In the genomic region with DNA sequence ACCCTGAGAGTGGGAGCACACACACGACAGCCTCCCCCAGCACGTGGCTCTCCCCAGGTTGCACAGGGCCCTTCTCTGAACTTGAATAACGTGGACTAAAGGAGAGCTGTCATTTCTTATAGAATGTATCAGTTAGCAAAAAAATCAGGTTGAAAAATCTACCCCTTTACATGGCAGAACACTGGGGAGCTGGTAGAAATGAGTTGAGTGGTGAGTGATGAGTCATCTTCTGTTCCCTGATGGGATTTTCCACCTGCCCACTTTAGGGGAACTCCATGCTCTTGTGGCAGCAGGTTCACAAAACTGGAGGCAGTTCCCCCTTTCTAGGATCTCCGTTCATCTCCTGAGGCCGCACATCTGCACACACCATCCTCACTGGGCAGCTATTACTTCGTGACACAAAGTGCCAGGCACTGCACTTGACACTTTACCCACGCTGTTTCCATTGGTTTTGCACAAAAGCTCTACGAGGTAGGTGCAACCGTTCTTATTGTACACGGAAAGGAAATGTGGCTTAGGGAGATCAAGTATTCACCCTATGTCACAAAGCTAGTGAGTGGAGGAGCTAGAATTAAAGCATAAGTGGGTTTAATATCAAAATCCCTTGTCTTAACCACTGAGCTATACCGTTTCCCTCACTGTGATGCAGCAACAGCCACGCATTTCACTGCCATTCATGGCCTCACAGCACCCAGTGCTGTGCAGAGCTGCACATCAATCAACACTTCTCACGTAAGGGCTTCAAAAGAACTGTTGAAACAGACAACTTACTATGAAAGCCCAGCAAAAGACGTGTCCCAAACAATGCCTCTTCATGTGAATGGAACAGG, we compare ENCODE assay signal across 1 cellular context.
TF ChIP-seq lines count a peak whose summit lies in the region.

No MANE protein-coding gene starts in this region.

TF ChIP-seq in GM12878, 131 proteins besides CTCF, POLR2A, EP300 and RAD21 (continued from another document and continues in another):
- TF ChIP-seq REST (IDR thresholded peaks at IDR 0.05; ENCODE audit: low read depth, low read length) (no peak), RUNX3 (IDR thresholded peaks at IDR 0.05; ENCODE audit: low read length) (no peak), ZBTB33 (IDR thresholded peaks at IDR 0.05) (no peak), RELA (IDR thresholded peaks at IDR 0.05; ENCODE audit: borderline replicate concordance, partially characterized antibody) (peak; percentile 98), MAX (IDR thresholded peaks at IDR 0.05; ENCODE audit: low read depth, low read length) (no peak; the same call in none of the 2 replicates), CBX5 (IDR thresholded peaks at IDR 0.05; ENCODE audit: low read depth) (no peak), RB1 (IDR thresholded peaks at IDR 0.05; ENCODE audit: borderline replicate concordance) (no peak), BACH1 (IDR thresholded peaks at IDR 0.05; ENCODE audit: borderline replicate concordance) (peak; percentile 63; the same call in 1 of the 2 replicates), ZNF217 (IDR thresholded peaks at IDR 0.05) (no peak), E4F1 (IDR thresholded peaks at IDR 0.05; ENCODE audit: borderline replicate concordance, partially characterized antibody) (no peak), KAT2A (conservative IDR thresholded peaks at IDR 0.05; ENCODE audit: control insufficient read depth, low read depth, low read length) (no peak), NKRF (conservative IDR thresholded peaks at IDR 0.05) (no peak), SKIL (IDR thresholded peaks at IDR 0.05; ENCODE audit: low read depth, poor library complexity, severe bottlenecking) (no peak), EED (IDR thresholded peaks at IDR 0.05; ENCODE audit: low read depth) (peak; percentile 97), HDAC6 (IDR thresholded peaks at IDR 0.05; ENCODE audit: unreplicated experiment) (no peak), CHD2 (IDR thresholded peaks at IDR 0.05; ENCODE audit: borderline replicate concordance, low read depth, low read length) (0 out of 2 replicates have a peak, but pooled peaks have one; percentile 37), ZNF274 (IDR thresholded peaks at IDR 0.05; ENCODE audit: insufficient read depth, insufficient read length) (no peak), STAT1 (conservative IDR thresholded peaks at IDR 0.05) (no peak), ZZZ3 (IDR thresholded peaks at IDR 0.05; ENCODE audit: control insufficient read depth, insufficient read length, low read depth) (no peak), JUND (IDR thresholded peaks at IDR 0.05; ENCODE audit: low read depth, low read length) (no peak), POU2F2 (IDR thresholded peaks at IDR 0.05; ENCODE audit: borderline replicate concordance, low read depth, low read length) (peak; percentile 48; the same call in 2 of the 3 replicates), RFX5 (IDR thresholded peaks at IDR 0.05; ENCODE audit: low read depth, low read length) (no peak), SREBF2 (IDR thresholded peaks at IDR 0.05; ENCODE audit: low read length) (no peak), CEBPB (IDR thresholded peaks at IDR 0.05; ENCODE audit: borderline replicate concordance in 1 of 2, low read depth in 2 of 2, low read length in 2 of 2) (no peak), TARDBP (IDR thresholded peaks at IDR 0.05; ENCODE audit: borderline replicate concordance) (no peak), TCF3 (IDR thresholded peaks at IDR 0.05; ENCODE audit: borderline replicate concordance, insufficient read depth, low read depth, low read length) (peak; percentile 67; the same call in 1 of the 2 replicates)
- TF ChIP-seq, protein P1, sequence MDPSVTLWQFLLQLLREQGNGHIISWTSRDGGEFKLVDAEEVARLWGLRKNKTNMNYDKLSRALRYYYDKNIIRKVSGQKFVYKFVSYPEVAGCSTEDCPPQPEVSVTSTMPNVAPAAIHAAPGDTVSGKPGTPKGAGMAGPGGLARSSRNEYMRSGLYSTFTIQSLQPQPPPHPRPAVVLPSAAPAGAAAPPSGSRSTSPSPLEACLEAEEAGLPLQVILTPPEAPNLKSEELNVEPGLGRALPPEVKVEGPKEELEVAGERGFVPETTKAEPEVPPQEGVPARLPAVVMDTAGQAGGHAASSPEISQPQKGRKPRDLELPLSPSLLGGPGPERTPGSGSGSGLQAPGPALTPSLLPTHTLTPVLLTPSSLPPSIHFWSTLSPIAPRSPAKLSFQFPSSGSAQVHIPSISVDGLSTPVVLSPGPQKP (IDR thresholded peaks at IDR 0.05; ENCODE audit: low read depth, low read length), result no peak
- TF ChIP-seq, protein P2, sequence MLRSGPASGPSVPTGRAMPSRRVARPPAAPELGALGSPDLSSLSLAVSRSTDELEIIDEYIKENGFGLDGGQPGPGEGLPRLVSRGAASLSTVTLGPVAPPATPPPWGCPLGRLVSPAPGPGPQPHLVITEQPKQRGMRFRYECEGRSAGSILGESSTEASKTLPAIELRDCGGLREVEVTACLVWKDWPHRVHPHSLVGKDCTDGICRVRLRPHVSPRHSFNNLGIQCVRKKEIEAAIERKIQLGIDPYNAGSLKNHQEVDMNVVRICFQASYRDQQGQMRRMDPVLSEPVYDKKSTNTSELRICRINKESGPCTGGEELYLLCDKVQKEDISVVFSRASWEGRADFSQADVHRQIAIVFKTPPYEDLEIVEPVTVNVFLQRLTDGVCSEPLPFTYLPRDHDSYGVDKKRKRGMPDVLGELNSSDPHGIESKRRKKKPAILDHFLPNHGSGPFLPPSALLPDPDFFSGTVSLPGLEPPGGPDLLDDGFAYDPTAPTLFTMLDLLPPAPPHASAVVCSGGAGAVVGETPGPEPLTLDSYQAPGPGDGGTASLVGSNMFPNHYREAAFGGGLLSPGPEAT (IDR thresholded peaks at IDR 0.05; ENCODE audit: low read depth), result peak; percentile 96
- TF ChIP-seq, protein P3, sequence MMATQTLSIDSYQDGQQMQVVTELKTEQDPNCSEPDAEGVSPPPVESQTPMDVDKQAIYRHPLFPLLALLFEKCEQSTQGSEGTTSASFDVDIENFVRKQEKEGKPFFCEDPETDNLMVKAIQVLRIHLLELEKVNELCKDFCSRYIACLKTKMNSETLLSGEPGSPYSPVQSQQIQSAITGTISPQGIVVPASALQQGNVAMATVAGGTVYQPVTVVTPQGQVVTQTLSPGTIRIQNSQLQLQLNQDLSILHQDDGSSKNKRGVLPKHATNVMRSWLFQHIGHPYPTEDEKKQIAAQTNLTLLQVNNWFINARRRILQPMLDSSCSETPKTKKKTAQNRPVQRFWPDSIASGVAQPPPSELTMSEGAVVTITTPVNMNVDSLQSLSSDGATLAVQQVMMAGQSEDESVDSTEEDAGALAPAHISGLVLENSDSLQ (IDR thresholded peaks at IDR 0.05), result peak; percentile 74
- TF ChIP-seq, protein P4, sequence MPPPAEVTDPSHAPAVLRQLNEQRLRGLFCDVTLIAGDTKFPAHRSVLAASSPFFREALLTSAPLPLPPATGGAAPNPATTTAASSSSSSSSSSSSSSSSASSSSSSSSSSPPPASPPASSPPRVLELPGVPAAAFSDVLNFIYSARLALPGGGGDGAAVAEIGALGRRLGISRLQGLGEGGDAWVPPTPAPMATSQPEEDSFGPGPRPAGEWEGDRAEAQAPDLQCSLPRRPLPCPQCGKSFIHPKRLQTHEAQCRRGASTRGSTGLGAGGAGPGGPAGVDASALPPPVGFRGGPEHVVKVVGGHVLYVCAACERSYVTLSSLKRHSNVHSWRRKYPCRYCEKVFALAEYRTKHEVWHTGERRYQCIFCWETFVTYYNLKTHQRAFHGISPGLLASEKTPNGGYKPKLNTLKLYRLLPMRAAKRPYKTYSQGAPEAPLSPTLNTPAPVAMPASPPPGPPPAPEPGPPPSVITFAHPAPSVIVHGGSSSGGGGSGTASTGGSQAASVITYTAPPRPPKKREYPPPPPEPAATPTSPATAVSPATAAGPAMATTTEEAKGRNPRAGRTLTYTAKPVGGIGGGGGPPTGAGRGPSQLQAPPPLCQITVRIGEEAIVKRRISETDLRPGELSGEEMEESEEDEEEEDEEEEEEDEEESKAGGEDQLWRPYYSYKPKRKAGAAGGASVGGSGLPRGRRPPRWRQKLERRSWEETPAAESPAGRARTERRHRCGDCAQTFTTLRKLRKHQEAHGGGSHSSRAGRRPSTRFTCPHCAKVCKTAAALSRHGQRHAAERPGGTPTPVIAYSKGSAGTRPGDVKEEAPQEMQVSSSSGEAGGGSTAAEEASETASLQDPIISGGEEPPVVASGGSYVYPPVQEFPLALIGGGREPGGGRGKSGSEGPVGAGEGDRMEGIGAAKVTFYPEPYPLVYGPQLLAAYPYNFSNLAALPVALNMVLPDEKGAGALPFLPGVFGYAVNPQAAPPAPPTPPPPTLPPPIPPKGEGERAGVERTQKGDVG (CRISPR knock-in tag; IDR thresholded peaks at IDR 0.05), result no peak
